Comparison of ENCODE assay signal across 15 cellular contexts in the genomic region with DNA sequence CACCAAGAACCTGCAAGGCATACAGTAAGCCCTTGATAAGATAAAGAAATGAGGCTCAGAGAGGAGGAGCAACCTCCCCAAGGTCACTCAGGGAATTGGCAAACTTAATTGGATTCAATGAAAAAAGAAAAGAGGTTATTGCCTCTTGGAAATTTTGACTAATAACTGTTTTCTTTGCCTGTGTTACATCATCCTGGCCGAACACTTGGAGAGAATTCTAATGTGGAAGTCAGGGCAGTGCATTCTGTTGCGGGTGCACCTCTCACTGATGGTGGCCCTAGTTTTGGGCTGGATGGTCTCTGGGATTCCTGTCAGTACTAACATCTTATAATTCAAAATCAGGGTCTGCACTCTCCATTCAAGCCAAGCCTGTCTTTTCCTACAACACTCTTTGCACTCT.
DNase-seq lines count a peak whose midpoint lies in the region; ATAC-seq, FAIRE-seq and TF ChIP-seq lines count a peak whose summit lies in the region.
"Had no signal": no experiment of that assay in that cellular context is flagged by ENCODE, and none has a peak within 500 bp of the region (broad histone marks: within the 10 kb centered on the region; RNA-seq: fewer than 3 reads in every experiment).

No MANE protein-coding gene starts in this region.

- DNase-seq in GM12892 (ENCODE audit: insufficient read length), result no peak
- no peak for DNase-seq in GM18507 (ENCODE audit: extremely low spot score, insufficient read length, low read depth)
- DNase-seq in fibroblast of the aortic adventitia (ENCODE audit: low read depth), result peak; percentile 51
- DNase-seq in NCI-H2171 treated with DMSO at 0.1 percent for 48 hours (lab: John Stamatoyannopoulos, UW), result no peak
- DNase-seq: C1 segment of cervical spinal cord; Calu3; CD4-positive, alpha-beta memory T cell; COR-L47; DND-41; H7; HCEC 1CT had no signal

- TF ChIP-seq CTCF in fibroblast of the aortic adventitia (IDR thresholded peaks at IDR 0.05; ENCODE audit: insufficient read depth, low read length), result no peak

- FAIRE-seq in GM12892 (lab: Jason Lieb, UNC) (peak; percentile 33), GM18507 (lab: Jason Lieb, UNC) (peak; percentile 53)
- FAIRE-seq: G401.6, H1 had no signal

- H3K4me3 ChIP-seq in fibroblast of the aortic adventitia (ENCODE audit: low read depth, low read length), result no peak overlapping the region

- ATAC-seq in HG03196 (IDR thresholded peaks at IDR 0.05; ENCODE audit: unreplicated experiment) (no peak), GM21576 (IDR thresholded peaks at IDR 0.05; ENCODE audit: unreplicated experiment) (no peak)

- no peak for TF ChIP-seq POLR2A in GM12892 (IDR thresholded peaks at IDR 0.05; ENCODE audit: low read depth, low read length)
